Comparison of ENCODE assay signal across 27 cellular contexts in genomic region chr5:169011009-169011408, GRCh38.
"Had no signal": no experiment of that assay in that cellular context is flagged by ENCODE, and none has a peak within 500 bp of the region (broad histone marks: within the 10 kb centered on the region; RNA-seq: fewer than 3 reads in every experiment).

No MANE protein-coding gene starts in this region.

- H3K4me3 Mint-ChIP-seq: activated CD4-positive, alpha-beta T cell treated with anti-CD3 and anti-CD28 coated beads, Interleukin-2, amount 10 ng/mL, durations not matched to agents 7 days and 5 days; activated CD8-positive, alpha-beta T cell treated with anti-CD3 and anti-CD28 coated beads, Interleukin-2, amount 10 ng/mL, durations not matched to agents 7 days and 5 days; activated naive CD4-positive, alpha-beta T cell treated with anti-CD3 and anti-CD28 coated beads, Interleukin-2, amount 50 U/mL, for 24 hours; activated naive CD8-positive, alpha-beta T cell treated with anti-CD3 and anti-CD28 coated beads, Interleukin-2, amount 10 ng/mL, durations not matched to agents 7 days and 5 days; activated T-cell treated with anti-CD3 and anti-CD28 coated beads, Interleukin-2, amount 50 U/mL, for 24 hours had no signal

- ATAC-seq: activated CD8-positive, alpha-beta T cell treated with anti-CD3 and anti-CD28 coated beads, Interleukin-2, amount 10 ng/mL, durations not matched to agents 7 days and 5 days; body of pancreas; Panc1 had no signal

- H3K36me3 Mint-ChIP-seq: activated naive CD4-positive, alpha-beta T cell treated with anti-CD3 and anti-CD28 coated beads, Interleukin-2, amount 50 U/mL, for 24 hours; activated naive CD8-positive, alpha-beta T cell treated with anti-CD3 and anti-CD28 coated beads, Interleukin-2, amount 10 ng/mL, durations not matched to agents 7 days and 5 days had no signal

- H3K4me3 ChIP-seq: body of pancreas, breast epithelium, MG63 had no signal

- DNase-seq: activated CD4-positive, alpha-beta T cell treated with anti-CD3 and anti-CD28 coated beads, Interleukin-2, amount 10 ng/mL, durations not matched to agents 7 days and 5 days; activated CD4-positive, alpha-beta T cell treated with anti-CD3 and anti-CD28 coated beads, Interleukin-2, amount 50 U/mL, for 48 hours; activated CD8-positive, alpha-beta T cell treated with anti-CD3 and anti-CD28 coated beads, Interleukin-2, amount 10 ng/mL, durations not matched to agents 7 days and 5 days; activated gamma-delta T cell; activated naive CD4-positive, alpha-beta T cell treated with Interleukin-2 at 50 U/mL for 16 hours; activated naive CD8-positive, alpha-beta T cell treated with anti-CD3 and anti-CD28 coated beads, Interleukin-2, amount 10 ng/mL, durations not matched to agents 7 days and 5 days; activated T-cell treated with anti-CD3 and anti-CD28 coated beads, Interleukin-2, amount 50 U/mL, for 24 hours; amygdala; body of pancreas; Kasumi-1; KBM-7; MG63; NCI-H1048; NCI-H1105 treated with DMSO at 0.1 percent for 48 hours; NCI-H1436; NCI-H1694; NCI-H2029; NCI-H345; NCI-H524 treated with DMSO at 0.1 percent for 48 hours; SW 1271; T-helper 1 cell; T-helper 2 cell; T-helper 9 cell had no signal

- H3K9me3 ChIP-seq: body of pancreas, breast epithelium, MG63 had no signal

- H3K4me1 Mint-ChIP-seq: activated CD4-positive, alpha-beta T cell treated with anti-CD3 and anti-CD28 coated beads, Interleukin-2, amount 10 ng/mL, durations not matched to agents 7 days and 5 days; activated naive CD4-positive, alpha-beta T cell treated with anti-CD3 and anti-CD28 coated beads, Interleukin-2, amount 50 U/mL, for 24 hours; activated naive CD8-positive, alpha-beta T cell treated with anti-CD3 and anti-CD28 coated beads, Interleukin-2, amount 10 ng/mL, durations not matched to agents 7 days and 5 days had no signal

- H3K9me3 Mint-ChIP-seq: activated CD4-positive, alpha-beta T cell treated with anti-CD3 and anti-CD28 coated beads, Interleukin-2, amount 10 ng/mL, durations not matched to agents 7 days and 5 days; activated naive CD4-positive, alpha-beta T cell treated with anti-CD3 and anti-CD28 coated beads, Interleukin-2, amount 50 U/mL, for 24 hours; activated naive CD8-positive, alpha-beta T cell treated with anti-CD3 and anti-CD28 coated beads, Interleukin-2, amount 10 ng/mL, durations not matched to agents 7 days and 5 days; activated T-cell treated with anti-CD3 and anti-CD28 coated beads, Interleukin-2, amount 50 U/mL, for 24 hours; activated T-helper 2 cell treated with anti-CD3 and anti-CD28 coated beads, Interferon-gamma antibody, Interleukin-2, Interleukin-4, amounts not matched to agents 10 μg/mL and 5 μg/mL and 100 μg/mL, durations not matched to agents 14 hours and 24 hours and 36 hours had no signal

- H3K27me3 ChIP-seq: body of pancreas, breast epithelium, MG63 had no signal

- H3K27ac Mint-ChIP-seq: activated CD4-positive, alpha-beta T cell treated with anti-CD3 and anti-CD28 coated beads, Interleukin-2, amount 10 ng/mL, durations not matched to agents 7 days and 5 days; activated CD8-positive, alpha-beta T cell treated with anti-CD3 and anti-CD28 coated beads, Interleukin-2, amount 10 ng/mL, durations not matched to agents 7 days and 5 days; activated naive CD4-positive, alpha-beta T cell treated with anti-CD3 and anti-CD28 coated beads, Interleukin-2, amount 50 U/mL, for 24 hours; activated naive CD8-positive, alpha-beta T cell treated with anti-CD3 and anti-CD28 coated beads, Interleukin-2, amount 10 ng/mL, durations not matched to agents 7 days and 5 days; activated T-cell treated with anti-CD3 and anti-CD28 coated beads, Interleukin-2, amount 50 U/mL, for 24 hours; activated T-helper 2 cell treated with anti-CD3 and anti-CD28 coated beads, Interferon-gamma antibody, Interleukin-2, Interleukin-4, amounts not matched to agents 10 μg/mL and 5 μg/mL and 100 μg/mL, durations not matched to agents 14 hours and 24 hours and 36 hours had no signal

- H3K4me1 ChIP-seq: body of pancreas, breast epithelium had no signal

- H3K36me3 ChIP-seq: breast epithelium, MG63 had no signal

- H3K27ac ChIP-seq: body of pancreas had no signal
